In the genomic region with DNA sequence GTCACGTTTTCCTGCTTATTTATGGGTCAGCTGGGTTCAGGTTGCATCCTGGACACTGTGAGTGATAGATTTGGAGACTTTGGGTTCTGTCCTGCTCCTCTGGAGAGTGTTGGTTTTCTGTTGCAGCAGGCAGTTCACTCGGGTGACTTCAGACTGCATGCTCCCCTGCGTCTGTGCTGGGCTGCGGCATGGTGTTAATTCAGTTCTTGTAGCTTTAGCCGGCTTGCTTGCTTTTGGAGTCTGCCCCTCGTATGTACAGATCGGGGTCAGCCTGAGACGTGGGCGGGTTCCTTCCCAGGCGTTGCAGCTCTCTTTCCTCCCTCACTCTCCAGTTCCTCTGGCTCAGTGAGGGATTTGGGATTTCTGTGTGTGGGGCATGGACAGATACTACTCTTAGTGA, we compare ENCODE assay signal across 2 cellular contexts.
TF ChIP-seq lines count a peak whose summit lies in the region.

No MANE protein-coding gene starts in this region.

TF ChIP-seq in GM23338, 12 proteins besides CTCF, POLR2A, EP300 and RAD21 (continued from another document):
- TF ChIP-seq JUNB (IDR thresholded peaks at IDR 0.05; ENCODE audit: unreplicated experiment) (no peak), EZH2 (IDR thresholded peaks at IDR 0.05; ENCODE audit: low read depth, unreplicated experiment) (no peak), ZNF331 (CRISPR knock-in tag; IDR thresholded peaks at IDR 0.05; ENCODE audit: low read depth) (no peak), CREB1 (CRISPR knock-in tag; IDR thresholded peaks at IDR 0.05; ENCODE audit: low read depth) (no peak), EZH2phosphoT487 (IDR thresholded peaks at IDR 0.05; ENCODE audit: unreplicated experiment) (no peak)
- TF ChIP-seq, protein P1, sequence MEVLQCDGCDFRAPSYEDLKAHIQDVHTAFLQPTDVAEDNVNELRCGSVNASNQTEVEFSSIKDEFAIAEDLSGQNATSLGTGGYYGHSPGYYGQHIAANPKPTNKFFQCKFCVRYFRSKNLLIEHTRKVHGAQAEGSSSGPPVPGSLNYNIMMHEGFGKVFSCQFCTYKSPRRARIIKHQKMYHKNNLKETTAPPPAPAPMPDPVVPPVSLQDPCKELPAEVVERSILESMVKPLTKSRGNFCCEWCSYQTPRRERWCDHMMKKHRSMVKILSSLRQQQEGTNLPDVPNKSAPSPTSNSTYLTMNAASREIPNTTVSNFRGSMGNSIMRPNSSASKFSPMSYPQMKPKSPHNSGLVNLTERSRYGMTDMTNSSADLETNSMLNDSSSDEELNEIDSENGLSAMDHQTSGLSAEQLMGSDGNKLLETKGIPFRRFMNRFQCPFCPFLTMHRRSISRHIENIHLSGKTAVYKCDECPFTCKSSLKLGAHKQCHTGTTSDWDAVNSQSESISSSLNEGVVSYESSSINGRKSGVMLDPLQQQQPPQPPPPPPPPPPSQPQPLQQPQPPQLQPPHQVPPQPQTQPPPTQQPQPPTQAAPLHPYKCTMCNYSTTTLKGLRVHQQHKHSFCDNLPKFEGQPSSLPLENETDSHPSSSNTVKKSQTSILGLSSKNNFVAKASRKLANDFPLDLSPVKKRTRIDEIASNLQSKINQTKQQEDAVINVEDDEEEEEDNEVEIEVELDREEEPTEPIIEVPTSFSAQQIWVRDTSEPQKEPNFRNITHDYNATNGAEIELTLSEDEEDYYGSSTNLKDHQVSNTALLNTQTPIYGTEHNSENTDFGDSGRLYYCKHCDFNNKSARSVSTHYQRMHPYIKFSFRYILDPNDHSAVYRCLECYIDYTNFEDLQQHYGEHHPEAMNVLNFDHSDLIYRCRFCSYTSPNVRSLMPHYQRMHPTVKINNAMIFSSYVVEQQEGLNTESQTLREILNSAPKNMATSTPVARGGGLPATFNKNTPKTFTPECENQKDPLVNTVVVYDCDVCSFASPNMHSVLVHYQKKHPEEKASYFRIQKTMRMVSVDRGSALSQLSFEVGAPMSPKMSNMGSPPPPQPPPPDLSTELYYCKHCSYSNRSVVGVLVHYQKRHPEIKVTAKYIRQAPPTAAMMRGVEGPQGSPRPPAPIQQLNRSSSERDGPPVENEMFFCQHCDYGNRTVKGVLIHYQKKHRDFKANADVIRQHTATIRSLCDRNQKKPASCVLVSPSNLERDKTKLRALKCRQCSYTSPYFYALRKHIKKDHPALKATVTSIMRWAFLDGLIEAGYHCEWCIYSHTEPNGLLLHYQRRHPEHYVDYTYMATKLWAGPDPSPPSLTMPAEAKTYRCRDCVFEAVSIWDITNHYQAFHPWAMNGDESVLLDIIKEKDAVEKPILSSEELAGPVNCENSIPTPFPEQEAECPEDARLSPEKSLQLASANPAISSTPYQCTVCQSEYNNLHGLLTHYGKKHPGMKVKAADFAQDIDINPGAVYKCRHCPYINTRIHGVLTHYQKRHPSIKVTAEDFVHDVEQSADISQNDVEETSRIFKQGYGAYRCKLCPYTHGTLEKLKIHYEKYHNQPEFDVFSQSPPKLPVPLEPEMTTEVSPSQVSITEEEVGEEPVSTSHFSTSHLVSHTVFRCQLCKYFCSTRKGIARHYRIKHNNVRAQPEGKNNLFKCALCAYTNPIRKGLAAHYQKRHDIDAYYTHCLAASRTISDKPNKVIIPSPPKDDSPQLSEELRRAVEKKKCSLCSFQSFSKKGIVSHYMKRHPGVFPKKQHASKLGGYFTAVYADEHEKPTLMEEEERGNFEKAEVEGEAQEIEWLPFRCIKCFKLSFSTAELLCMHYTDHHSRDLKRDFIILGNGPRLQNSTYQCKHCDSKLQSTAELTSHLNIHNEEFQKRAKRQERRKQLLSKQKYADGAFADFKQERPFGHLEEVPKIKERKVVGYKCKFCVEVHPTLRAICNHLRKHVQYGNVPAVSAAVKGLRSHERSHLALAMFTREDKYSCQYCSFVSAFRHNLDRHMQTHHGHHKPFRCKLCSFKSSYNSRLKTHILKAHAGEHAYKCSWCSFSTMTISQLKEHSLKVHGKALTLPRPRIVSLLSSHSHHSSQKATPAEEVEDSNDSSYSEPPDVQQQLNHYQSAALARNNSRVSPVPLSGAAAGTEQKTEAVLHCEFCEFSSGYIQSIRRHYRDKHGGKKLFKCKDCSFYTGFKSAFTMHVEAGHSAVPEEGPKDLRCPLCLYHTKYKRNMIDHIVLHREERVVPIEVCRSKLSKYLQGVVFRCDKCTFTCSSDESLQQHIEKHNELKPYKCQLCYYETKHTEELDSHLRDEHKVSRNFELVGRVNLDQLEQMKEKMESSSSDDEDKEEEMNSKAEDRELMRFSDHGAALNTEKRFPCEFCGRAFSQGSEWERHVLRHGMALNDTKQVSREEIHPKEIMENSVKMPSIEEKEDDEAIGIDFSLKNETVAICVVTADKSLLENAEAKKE (CRISPR knock-in tag; IDR thresholded peaks at IDR 0.05) = no peak
- TF ChIP-seq, protein P2, sequence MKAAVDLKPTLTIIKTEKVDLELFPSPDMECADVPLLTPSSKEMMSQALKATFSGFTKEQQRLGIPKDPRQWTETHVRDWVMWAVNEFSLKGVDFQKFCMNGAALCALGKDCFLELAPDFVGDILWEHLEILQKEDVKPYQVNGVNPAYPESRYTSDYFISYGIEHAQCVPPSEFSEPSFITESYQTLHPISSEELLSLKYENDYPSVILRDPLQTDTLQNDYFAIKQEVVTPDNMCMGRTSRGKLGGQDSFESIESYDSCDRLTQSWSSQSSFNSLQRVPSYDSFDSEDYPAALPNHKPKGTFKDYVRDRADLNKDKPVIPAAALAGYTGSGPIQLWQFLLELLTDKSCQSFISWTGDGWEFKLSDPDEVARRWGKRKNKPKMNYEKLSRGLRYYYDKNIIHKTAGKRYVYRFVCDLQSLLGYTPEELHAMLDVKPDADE (IDR thresholded peaks at IDR 0.05) = no peak

TF ChIP-seq in WTC11, 78 proteins besides CTCF, POLR2A, EP300 and RAD21 (continued from another document):
- TF ChIP-seq SP1 (CRISPR knock-in tag; conservative IDR thresholded peaks at IDR 0.05) = no peak
- TF ChIP-seq, protein P3, sequence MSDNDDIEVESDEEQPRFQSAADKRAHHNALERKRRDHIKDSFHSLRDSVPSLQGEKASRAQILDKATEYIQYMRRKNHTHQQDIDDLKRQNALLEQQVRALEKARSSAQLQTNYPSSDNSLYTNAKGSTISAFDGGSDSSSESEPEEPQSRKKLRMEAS (CRISPR knock-in tag; IDR thresholded peaks at IDR 0.05) = no peak
- TF ChIP-seq TEAD1 (CRISPR knock-in tag; IDR thresholded peaks at IDR 0.05) = no peak
- TF ChIP-seq ESRRA (CRISPR knock-in tag; IDR thresholded peaks at IDR 0.05; ENCODE audit: borderline replicate concordance) = no peak
- no peak for TF ChIP-seq ELF4 (CRISPR knock-in tag; IDR thresholded peaks at IDR 0.05; ENCODE audit: low read depth)
- no peak for TF ChIP-seq MXD4 (CRISPR knock-in tag; IDR thresholded peaks at IDR 0.05; ENCODE audit: borderline replicate concordance)
- no peak for TF ChIP-seq ETV6 (CRISPR knock-in tag; IDR thresholded peaks at IDR 0.05)
- TF ChIP-seq, protein P4, sequence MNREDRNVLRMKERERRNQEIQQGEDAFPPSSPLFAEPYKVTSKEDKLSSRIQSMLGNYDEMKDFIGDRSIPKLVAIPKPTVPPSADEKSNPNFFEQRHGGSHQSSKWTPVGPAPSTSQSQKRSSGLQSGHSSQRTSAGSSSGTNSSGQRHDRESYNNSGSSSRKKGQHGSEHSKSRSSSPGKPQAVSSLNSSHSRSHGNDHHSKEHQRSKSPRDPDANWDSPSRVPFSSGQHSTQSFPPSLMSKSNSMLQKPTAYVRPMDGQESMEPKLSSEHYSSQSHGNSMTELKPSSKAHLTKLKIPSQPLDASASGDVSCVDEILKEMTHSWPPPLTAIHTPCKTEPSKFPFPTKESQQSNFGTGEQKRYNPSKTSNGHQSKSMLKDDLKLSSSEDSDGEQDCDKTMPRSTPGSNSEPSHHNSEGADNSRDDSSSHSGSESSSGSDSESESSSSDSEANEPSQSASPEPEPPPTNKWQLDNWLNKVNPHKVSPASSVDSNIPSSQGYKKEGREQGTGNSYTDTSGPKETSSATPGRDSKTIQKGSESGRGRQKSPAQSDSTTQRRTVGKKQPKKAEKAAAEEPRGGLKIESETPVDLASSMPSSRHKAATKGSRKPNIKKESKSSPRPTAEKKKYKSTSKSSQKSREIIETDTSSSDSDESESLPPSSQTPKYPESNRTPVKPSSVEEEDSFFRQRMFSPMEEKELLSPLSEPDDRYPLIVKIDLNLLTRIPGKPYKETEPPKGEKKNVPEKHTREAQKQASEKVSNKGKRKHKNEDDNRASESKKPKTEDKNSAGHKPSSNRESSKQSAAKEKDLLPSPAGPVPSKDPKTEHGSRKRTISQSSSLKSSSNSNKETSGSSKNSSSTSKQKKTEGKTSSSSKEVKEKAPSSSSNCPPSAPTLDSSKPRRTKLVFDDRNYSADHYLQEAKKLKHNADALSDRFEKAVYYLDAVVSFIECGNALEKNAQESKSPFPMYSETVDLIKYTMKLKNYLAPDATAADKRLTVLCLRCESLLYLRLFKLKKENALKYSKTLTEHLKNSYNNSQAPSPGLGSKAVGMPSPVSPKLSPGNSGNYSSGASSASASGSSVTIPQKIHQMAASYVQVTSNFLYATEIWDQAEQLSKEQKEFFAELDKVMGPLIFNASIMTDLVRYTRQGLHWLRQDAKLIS (CRISPR knock-in tag; IDR thresholded peaks at IDR 0.05; ENCODE audit: borderline replicate concordance) = no peak
- TF ChIP-seq, protein P5, sequence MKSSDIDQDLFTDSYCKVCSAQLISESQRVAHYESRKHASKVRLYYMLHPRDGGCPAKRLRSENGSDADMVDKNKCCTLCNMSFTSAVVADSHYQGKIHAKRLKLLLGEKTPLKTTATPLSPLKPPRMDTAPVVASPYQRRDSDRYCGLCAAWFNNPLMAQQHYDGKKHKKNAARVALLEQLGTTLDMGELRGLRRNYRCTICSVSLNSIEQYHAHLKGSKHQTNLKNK (CRISPR knock-in tag; IDR thresholded peaks at IDR 0.05) = no peak
- no peak for TF ChIP-seq KAT7 (CRISPR knock-in tag; IDR thresholded peaks at IDR 0.05; ENCODE audit: borderline replicate concordance)
- TF ChIP-seq, protein P6, sequence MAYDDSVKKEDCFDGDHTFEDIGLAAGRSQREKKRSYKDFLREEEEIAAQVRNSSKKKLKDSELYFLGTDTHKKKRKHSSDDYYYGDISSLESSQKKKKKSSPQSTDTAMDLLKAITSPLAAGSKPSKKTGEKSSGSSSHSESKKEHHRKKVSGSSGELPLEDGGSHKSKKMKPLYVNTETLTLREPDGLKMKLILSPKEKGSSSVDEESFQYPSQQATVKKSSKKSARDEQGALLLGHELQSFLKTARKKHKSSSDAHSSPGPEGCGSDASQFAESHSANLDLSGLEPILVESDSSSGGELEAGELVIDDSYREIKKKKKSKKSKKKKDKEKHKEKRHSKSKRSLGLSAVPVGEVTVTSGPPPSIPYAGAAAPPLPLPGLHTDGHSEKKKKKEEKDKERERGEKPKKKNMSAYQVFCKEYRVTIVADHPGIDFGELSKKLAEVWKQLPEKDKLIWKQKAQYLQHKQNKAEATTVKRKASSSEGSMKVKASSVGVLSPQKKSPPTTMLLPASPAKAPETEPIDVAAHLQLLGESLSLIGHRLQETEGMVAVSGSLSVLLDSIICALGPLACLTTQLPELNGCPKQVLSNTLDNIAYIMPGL (CRISPR knock-in tag; IDR thresholded peaks at IDR 0.05) = no peak
- TF ChIP-seq RORB (CRISPR knock-in tag; IDR thresholded peaks at IDR 0.05) = no peak
- TF ChIP-seq, protein P7, sequence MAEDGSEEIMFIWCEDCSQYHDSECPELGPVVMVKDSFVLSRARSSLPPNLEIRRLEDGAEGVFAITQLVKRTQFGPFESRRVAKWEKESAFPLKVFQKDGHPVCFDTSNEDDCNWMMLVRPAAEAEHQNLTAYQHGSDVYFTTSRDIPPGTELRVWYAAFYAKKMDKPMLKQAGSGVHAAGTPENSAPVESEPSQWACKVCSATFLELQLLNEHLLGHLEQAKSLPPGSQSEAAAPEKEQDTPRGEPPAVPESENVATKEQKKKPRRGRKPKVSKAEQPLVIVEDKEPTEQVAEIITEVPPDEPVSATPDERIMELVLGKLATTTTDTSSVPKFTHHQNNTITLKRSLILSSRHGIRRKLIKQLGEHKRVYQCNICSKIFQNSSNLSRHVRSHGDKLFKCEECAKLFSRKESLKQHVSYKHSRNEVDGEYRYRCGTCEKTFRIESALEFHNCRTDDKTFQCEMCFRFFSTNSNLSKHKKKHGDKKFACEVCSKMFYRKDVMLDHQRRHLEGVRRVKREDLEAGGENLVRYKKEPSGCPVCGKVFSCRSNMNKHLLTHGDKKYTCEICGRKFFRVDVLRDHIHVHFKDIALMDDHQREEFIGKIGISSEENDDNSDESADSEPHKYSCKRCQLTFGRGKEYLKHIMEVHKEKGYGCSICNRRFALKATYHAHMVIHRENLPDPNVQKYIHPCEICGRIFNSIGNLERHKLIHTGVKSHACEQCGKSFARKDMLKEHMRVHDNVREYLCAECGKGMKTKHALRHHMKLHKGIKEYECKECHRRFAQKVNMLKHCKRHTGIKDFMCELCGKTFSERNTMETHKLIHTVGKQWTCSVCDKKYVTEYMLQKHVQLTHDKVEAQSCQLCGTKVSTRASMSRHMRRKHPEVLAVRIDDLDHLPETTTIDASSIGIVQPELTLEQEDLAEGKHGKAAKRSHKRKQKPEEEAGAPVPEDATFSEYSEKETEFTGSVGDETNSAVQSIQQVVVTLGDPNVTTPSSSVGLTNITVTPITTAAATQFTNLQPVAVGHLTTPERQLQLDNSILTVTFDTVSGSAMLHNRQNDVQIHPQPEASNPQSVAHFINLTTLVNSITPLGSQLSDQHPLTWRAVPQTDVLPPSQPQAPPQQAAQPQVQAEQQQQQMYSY (CRISPR knock-in tag; IDR thresholded peaks at IDR 0.05) = no peak
- TF ChIP-seq, protein P8, sequence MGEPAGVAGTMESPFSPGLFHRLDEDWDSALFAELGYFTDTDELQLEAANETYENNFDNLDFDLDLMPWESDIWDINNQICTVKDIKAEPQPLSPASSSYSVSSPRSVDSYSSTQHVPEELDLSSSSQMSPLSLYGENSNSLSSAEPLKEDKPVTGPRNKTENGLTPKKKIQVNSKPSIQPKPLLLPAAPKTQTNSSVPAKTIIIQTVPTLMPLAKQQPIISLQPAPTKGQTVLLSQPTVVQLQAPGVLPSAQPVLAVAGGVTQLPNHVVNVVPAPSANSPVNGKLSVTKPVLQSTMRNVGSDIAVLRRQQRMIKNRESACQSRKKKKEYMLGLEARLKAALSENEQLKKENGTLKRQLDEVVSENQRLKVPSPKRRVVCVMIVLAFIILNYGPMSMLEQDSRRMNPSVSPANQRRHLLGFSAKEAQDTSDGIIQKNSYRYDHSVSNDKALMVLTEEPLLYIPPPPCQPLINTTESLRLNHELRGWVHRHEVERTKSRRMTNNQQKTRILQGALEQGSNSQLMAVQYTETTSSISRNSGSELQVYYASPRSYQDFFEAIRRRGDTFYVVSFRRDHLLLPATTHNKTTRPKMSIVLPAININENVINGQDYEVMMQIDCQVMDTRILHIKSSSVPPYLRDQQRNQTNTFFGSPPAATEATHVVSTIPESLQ (CRISPR knock-in tag; IDR thresholded peaks at IDR 0.05) = no peak
- TF ChIP-seq NFATC4 (CRISPR knock-in tag; IDR thresholded peaks at IDR 0.05) = no peak
- TF ChIP-seq, protein P9, sequence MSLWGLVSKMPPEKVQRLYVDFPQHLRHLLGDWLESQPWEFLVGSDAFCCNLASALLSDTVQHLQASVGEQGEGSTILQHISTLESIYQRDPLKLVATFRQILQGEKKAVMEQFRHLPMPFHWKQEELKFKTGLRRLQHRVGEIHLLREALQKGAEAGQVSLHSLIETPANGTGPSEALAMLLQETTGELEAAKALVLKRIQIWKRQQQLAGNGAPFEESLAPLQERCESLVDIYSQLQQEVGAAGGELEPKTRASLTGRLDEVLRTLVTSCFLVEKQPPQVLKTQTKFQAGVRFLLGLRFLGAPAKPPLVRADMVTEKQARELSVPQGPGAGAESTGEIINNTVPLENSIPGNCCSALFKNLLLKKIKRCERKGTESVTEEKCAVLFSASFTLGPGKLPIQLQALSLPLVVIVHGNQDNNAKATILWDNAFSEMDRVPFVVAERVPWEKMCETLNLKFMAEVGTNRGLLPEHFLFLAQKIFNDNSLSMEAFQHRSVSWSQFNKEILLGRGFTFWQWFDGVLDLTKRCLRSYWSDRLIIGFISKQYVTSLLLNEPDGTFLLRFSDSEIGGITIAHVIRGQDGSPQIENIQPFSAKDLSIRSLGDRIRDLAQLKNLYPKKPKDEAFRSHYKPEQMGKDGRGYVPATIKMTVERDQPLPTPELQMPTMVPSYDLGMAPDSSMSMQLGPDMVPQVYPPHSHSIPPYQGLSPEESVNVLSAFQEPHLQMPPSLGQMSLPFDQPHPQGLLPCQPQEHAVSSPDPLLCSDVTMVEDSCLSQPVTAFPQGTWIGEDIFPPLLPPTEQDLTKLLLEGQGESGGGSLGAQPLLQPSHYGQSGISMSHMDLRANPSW (CRISPR knock-in tag; conservative IDR thresholded peaks at IDR 0.05; ENCODE audit: low read depth) = no peak
- no peak for TF ChIP-seq GABPB1 (CRISPR knock-in tag; IDR thresholded peaks at IDR 0.05)
